20 cellular contexts compared by ENCODE assay signal in the genomic region with DNA sequence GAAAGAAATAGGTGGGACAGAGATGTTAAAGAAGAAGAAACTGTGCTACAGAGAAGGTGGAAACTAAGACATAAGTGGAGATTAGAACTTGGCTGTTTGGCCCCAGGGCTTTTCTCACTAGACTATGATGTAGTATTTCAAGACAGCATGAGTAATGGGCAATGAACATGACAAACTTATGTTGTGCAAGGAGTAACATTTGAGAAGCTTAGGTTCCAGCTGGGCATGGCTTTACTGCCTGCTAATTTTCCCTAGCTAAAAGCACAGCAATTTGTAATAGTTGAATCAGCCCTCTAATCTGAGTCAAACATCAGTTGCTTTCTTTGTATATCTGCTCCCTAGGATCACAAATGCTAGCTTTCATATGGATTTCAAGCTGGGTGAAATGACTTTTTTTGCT.
DNase-seq lines count a peak whose midpoint lies in the region; ATAC-seq and TF ChIP-seq lines count a peak whose summit lies in the region.
"Had no signal": no experiment of that assay in that cellular context is flagged by ENCODE, and none has a peak within 500 bp of the region (broad histone marks: within the 10 kb centered on the region; RNA-seq: fewer than 3 reads in every experiment).

No MANE protein-coding gene starts in this region.

- ATAC-seq in GM19463 (IDR thresholded peaks at IDR 0.05; ENCODE audit: unreplicated experiment) (no peak), HG03521 (IDR thresholded peaks at IDR 0.05; ENCODE audit: unreplicated experiment) (no peak)
- ATAC-seq: A549; Panc1; stimulated activated naive CD8-positive, alpha-beta T cell treated with anti-CD3 and anti-CD28 coated beads, Interleukin-15, amount 100 ng/mL, for 72 hours; upper lobe of right lung had no signal

- H3K27ac Mint-ChIP-seq in MCF 10A (ENCODE audit: low read depth, unreplicated experiment): no peak overlapping the region
- H3K27ac Mint-ChIP-seq: stimulated activated naive CD8-positive, alpha-beta T cell treated with anti-CD3 and anti-CD28 coated beads, Interleukin-15, amount 100 ng/mL, for 72 hours had no signal

- TF ChIP-seq POLR2A in breast epithelium (IDR thresholded peaks at IDR 0.05): no peak

- BruUV-seq in MCF 10A (replicated peaks; lab: Mats Ljungman, UMichigan): no TSS peak

- H3K27ac ChIP-seq in breast epithelium: no peak overlapping the region
- H3K27ac ChIP-seq in substantia nigra (ENCODE audit: low read depth, low read length, poor library complexity, severe bottlenecking): no peak overlapping the region
- H3K27ac ChIP-seq: A549, ascending aorta, HL-60, left ventricle myocardium inferior, upper lobe of right lung had no signal

- no peaks in the 10 kb centered on the region for H3K27me3 Mint-ChIP-seq in MCF 10A (ENCODE audit: insufficient read depth, unreplicated experiment)
- H3K27me3 Mint-ChIP-seq: stimulated activated naive CD8-positive, alpha-beta T cell treated with anti-CD3 and anti-CD28 coated beads, Interleukin-15, amount 100 ng/mL, for 72 hours had no signal

- no peaks in the 10 kb centered on the region for H3K4me1 ChIP-seq in breast epithelium
- H3K4me1 ChIP-seq: A549, ascending aorta, left ventricle myocardium inferior, upper lobe of right lung had no signal

- peak; percentile 86 for DNase-seq in MCF 10A (ENCODE audit: unreplicated experiment)
- no peak for DNase-seq in breast epithelium (ENCODE audit: low spot score in 2 of 2)
- peak; percentile 27 for DNase-seq in T1000 (lab: John Stamatoyannopoulos, UW)
- peak; percentile 33 for DNase-seq in fibroblast of pulmonary artery (ENCODE audit: low read depth)
- peak; percentile 74 for DNase-seq in stromal cell of bone marrow (ENCODE audit: low read depth)
- DNase-seq in substantia nigra (lab: John Stamatoyannopoulos, UW): no peak
- DNase-seq: activated naive CD4-positive, alpha-beta T cell; activated T-cell treated with anti-CD3 and anti-CD28 coated beads for 4 hours; left ventricle myocardium inferior; NCI-H1105 treated with DMSO at 0.1 percent for 48 hours; NCI-H774; nucleus accumbens; stimulated activated naive CD8-positive, alpha-beta T cell treated with anti-CD3 and anti-CD28 coated beads, Interleukin-15, amount 100 ng/mL, for 72 hours; upper lobe of right lung had no signal

- intact Hi-C loops in MCF 10A (cut with micrococcal nuclease): loop anchor here (5.0 kb wide), 1 partner anchor 94 kb away; no protein-coding TSS in a partner anchor
- intact Hi-C loops in breast epithelium (cut with DNase I; ENCODE audit: low total_unique reads): no loop called here

- peaks cover 13% of the 10 kb centered on the region for H3K4me1 Mint-ChIP-seq in MCF 10A (ENCODE audit: insufficient read depth, unreplicated experiment)
- H3K4me1 Mint-ChIP-seq: stimulated activated naive CD8-positive, alpha-beta T cell treated with anti-CD3 and anti-CD28 coated beads, Interleukin-15, amount 100 ng/mL, for 72 hours had no signal

- POLR2A ChIA-PET in MCF 10A (lab: Yijun Ruan, JAX): interaction anchor here (0.7 to 1.8 kb wide), 12 partner anchors 9 to 89 kb away, joined by 3 to 9 read pairs (median 4); no protein-coding TSS in a partner anchor

- H3K36me3 Mint-ChIP-seq in MCF 10A (ENCODE audit: insufficient read depth, unreplicated experiment): no peaks in the 10 kb centered on the region

- H3K9me3 Mint-ChIP-seq in MCF 10A (ENCODE audit: unreplicated experiment): no peaks in the 10 kb centered on the region
- H3K9me3 Mint-ChIP-seq: stimulated activated naive CD8-positive, alpha-beta T cell treated with anti-CD3 and anti-CD28 coated beads, Interleukin-15, amount 100 ng/mL, for 72 hours had no signal

- no peaks in the 10 kb centered on the region for H3K36me3 ChIP-seq in breast epithelium
- H3K36me3 ChIP-seq: ascending aorta, left ventricle myocardium inferior, upper lobe of right lung had no signal

- H3K27me3 ChIP-seq in breast epithelium: no peaks in the 10 kb centered on the region
- H3K27me3 ChIP-seq: ascending aorta, upper lobe of right lung had no signal

- H3K9me3 ChIP-seq in breast epithelium: no peaks in the 10 kb centered on the region
- H3K9me3 ChIP-seq: A549, ascending aorta, left ventricle myocardium inferior, upper lobe of right lung had no signal

- no peak for TF ChIP-seq CTCF in MCF 10A (IDR thresholded peaks at IDR 0.05; ENCODE audit: unreplicated experiment)
- TF ChIP-seq CTCF in breast epithelium (IDR thresholded peaks at IDR 0.05): no peak
- TF ChIP-seq CTCF in fibroblast of pulmonary artery (IDR thresholded peaks at IDR 0.05; ENCODE audit: low read length, missing control alignments): no peak

- H3K4me3 ChIP-seq in breast epithelium: no peak overlapping the region
- H3K4me3 ChIP-seq in fibroblast of pulmonary artery (replicated peaks; ENCODE audit: low read depth, low read length): no peak overlapping the region
- H3K4me3 ChIP-seq: A549, ascending aorta, left ventricle myocardium inferior, upper lobe of right lung had no signal

- H3K4me3 Mint-ChIP-seq in MCF 10A (ENCODE audit: unreplicated experiment): no peak overlapping the region
- H3K4me3 Mint-ChIP-seq: stimulated activated naive CD8-positive, alpha-beta T cell treated with anti-CD3 and anti-CD28 coated beads, Interleukin-15, amount 100 ng/mL, for 72 hours had no signal

- CTCF ChIA-PET in MCF 10A (lab: Yijun Ruan, JAX): interaction anchor here (0.6 to 1.4 kb wide), 8 partner anchors 10 to 689 kb away, joined by 3 to 5 read pairs (median 3); no protein-coding TSS in a partner anchor

Comparison
In these comparisons a context has a peak if more than half of its experiments do, and no peak if none do; other contexts are left out.
1. DNase-seq: peak in MCF 10A (single experiment), T1000 (single experiment), fibroblast of pulmonary artery (single experiment) and stromal cell of bone marrow (single experiment); none in breast epithelium (0 of 2) and substantia nigra (0 of 49).